Comparison of ENCODE assay signal across 8 cellular contexts in the genomic region with DNA sequence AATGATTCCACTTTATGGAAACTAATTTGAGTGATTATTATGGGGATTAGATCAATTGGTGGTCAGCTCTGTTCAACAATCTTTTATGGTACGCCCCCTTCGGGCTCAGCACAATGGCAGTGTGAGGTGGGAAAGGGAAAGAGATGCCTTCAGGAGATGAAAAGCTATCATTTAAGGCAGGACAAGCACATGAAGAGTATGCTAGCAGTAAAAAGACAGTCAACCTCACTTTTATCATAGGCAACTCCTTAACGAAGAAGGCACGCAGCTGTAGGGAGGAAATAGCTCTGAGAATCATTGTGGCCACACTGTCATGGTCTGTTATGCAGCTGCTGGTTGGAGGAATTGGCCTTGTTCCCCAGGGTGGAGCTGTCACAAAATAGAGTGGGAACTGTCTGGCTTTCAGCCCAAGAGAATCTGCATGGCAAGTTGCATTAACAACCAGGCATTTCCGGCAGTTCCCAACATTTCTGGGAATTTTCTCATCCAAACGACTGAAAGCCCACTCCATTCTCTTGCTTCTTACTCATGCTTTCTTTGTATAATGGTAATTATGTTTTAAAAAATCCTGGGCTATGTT. TPM values are rescaled to one million over a fixed set of nuclear protein-coding genes. Genes with fewer than 3 reads are reported as not detected.
DNase-seq lines count a peak whose midpoint lies in the region; ATAC-seq and TF ChIP-seq lines count a peak whose summit lies in the region.

No MANE protein-coding gene starts in this region.

- no peaks in the 10 kb centered on the region for H3K36me3 ChIP-seq in stomach
- no peaks in the 10 kb centered on the region for H3K36me3 ChIP-seq in Karpas-422 (ENCODE audit: insufficient read depth, low read length)

- TF ChIP-seq EP300 in stomach (IDR thresholded peaks at IDR 0.05), result no peak

- H3K4me2 ChIP-seq in Karpas-422 (ENCODE audit: low read depth, low read length, poor library complexity, severe bottlenecking), result no peak overlapping the region

- H3K36me3 Mint-ChIP-seq in activated naive CD4-positive, alpha-beta T cell treated with anti-CD3 and anti-CD28 coated beads, Interleukin-2, amount 50 U/mL, for 72 hours, result peaks cover 17 to 26% of the 10 kb centered on the region in 2 donors

- no peak for TF ChIP-seq POLR2A in stomach (IDR thresholded peaks at IDR 0.05)

- H3K27ac Mint-ChIP-seq in activated naive CD4-positive, alpha-beta T cell treated with anti-CD3 and anti-CD28 coated beads, Interleukin-2, amount 50 U/mL, for 72 hours, result no peak overlapping the region

- intact Hi-C loops in stomach (cut with DNase I; ENCODE audit: low total_unique reads), result no loop called here

- no peaks in the 10 kb centered on the region for H3K79me2 ChIP-seq in Karpas-422 (ENCODE audit: low read length)

- peak; percentile 49 for ATAC-seq in GM21367 (IDR thresholded peaks at IDR 0.05; ENCODE audit: unreplicated experiment)
- no peak for ATAC-seq in activated naive CD4-positive, alpha-beta T cell treated with anti-CD3 and anti-CD28 coated beads, Interleukin-2, amount 50 U/mL, for 72 hours
- ATAC-seq in GM19455 (IDR thresholded peaks at IDR 0.05; ENCODE audit: unreplicated experiment), result no peak

- H3K4me3 ChIP-seq in foreskin fibroblast (ENCODE audit: low read depth in 1 of 2, low read length in 2 of 2) (peak overlapping the region in 1 of 2 donors; percentile 30), stomach (no peak overlapping the region), Karpas-422 (ENCODE audit: low read length) (no peak overlapping the region)

- 56 to 75% (median 71%) methylated on average over 6 of the region's 6 CpGs for WGBS in stomach, 5 donors

- H3K9me3 Mint-ChIP-seq in activated naive CD4-positive, alpha-beta T cell treated with anti-CD3 and anti-CD28 coated beads, Interleukin-2, amount 50 U/mL, for 72 hours, result peaks cover 13 to 15% of the 10 kb centered on the region in 2 donors

- H2AFZ ChIP-seq in Karpas-422 (ENCODE audit: low read length), result no peak overlapping the region

- H3K4me1 ChIP-seq in stomach (peaks cover 12 to 31% (median 20%) of the 10 kb centered on the region in 4 donors), Karpas-422 (ENCODE audit: low read length) (no peaks in the 10 kb centered on the region)

- DNase-seq in NAMALWA (ENCODE audit: low spot score) (peak; percentile 33), foreskin fibroblast (peak; percentile 99), stomach (no peak), activated gamma-delta T cell (lab: John Stamatoyannopoulos, UW) (no peak), Karpas-422 (no peak)
- DNase-seq in activated naive CD4-positive, alpha-beta T cell treated with anti-CD3 and anti-CD28 coated beads, Interleukin-2, amount 50 U/mL, for 72 hours (ENCODE audit: low spot score in 2 of 2), result no peak

- no peak overlapping the region for H3K9ac ChIP-seq in Karpas-422 (ENCODE audit: low read length)

- peak overlapping the region in 4 of 5 donors; percentile 30 to 63 (median 56) for H3K27ac ChIP-seq in stomach
- H3K27ac ChIP-seq in Karpas-422 (ENCODE audit: low read length), result no peak overlapping the region

- H3K27me3 ChIP-seq in stomach, result no peaks in the 10 kb centered on the region
- H3K27me3 ChIP-seq in Karpas-422 (ENCODE audit: low read length), result no peaks in the 10 kb centered on the region

- H3K9me3 ChIP-seq in stomach, result no peaks in the 10 kb centered on the region
- no peaks in the 10 kb centered on the region for H3K9me3 ChIP-seq in Karpas-422 (ENCODE audit: low read length)

- TF ChIP-seq CTCF in foreskin fibroblast (IDR thresholded peaks at IDR 0.05; ENCODE audit: low read depth, low read length), result no peak
- no peak for TF ChIP-seq CTCF in stomach (IDR thresholded peaks at IDR 0.05)

- no peaks in the 10 kb centered on the region for H4K20me1 ChIP-seq in Karpas-422 (ENCODE audit: insufficient read depth, low read depth, low read length)

- no peaks in the 10 kb centered on the region for H3K9me2 ChIP-seq in Karpas-422 (replicated peaks; ENCODE audit: insufficient read depth, low read length)

RNA-seq across cellular contexts. Expression of a gene that starts 54.4 kb away (rescaled TPM):
- total RNA-seq in stomach, result 10 to 100 TPM in 4 of 5 donors, 1 to 10 TPM in 1; 6.1 to 42.7 (median 38.5) TPM
- polyA plus RNA-seq in stomach, result 10 to 100 TPM in 1 of 3 donors, 1 to 10 TPM in 2; 8.1 to 23.4 (median 9.9) TPM
- 16.5 and 32.2 TPM in 2 replicates for total RNA-seq in Karpas-422 (2014; rRNA removed; shearing (Covaris generic); ENCODE audit: low replicate concordance)
- total RNA-seq in activated naive CD4-positive, alpha-beta T cell treated with anti-CD3 and anti-CD28 coated beads, Interleukin-2, amount 50 U/mL, for 72 hours, result 10 to 100 TPM; 27.3 to 31.4 TPM

Comparison
In these comparisons a context has a peak if more than half of its experiments do, and no peak if none do; other contexts are left out.
1. DNase-seq: peak in NAMALWA (single experiment) and foreskin fibroblast (2 of 2); none in stomach (single experiment), activated gamma-delta T cell (single experiment), Karpas-422 (single experiment) and activated naive CD4-positive, alpha-beta T cell treated with anti-CD3 and anti-CD28 coated beads, Interleukin-2, amount 50 U/mL, for 72 hours (0 of 2).